In the genomic region with DNA sequence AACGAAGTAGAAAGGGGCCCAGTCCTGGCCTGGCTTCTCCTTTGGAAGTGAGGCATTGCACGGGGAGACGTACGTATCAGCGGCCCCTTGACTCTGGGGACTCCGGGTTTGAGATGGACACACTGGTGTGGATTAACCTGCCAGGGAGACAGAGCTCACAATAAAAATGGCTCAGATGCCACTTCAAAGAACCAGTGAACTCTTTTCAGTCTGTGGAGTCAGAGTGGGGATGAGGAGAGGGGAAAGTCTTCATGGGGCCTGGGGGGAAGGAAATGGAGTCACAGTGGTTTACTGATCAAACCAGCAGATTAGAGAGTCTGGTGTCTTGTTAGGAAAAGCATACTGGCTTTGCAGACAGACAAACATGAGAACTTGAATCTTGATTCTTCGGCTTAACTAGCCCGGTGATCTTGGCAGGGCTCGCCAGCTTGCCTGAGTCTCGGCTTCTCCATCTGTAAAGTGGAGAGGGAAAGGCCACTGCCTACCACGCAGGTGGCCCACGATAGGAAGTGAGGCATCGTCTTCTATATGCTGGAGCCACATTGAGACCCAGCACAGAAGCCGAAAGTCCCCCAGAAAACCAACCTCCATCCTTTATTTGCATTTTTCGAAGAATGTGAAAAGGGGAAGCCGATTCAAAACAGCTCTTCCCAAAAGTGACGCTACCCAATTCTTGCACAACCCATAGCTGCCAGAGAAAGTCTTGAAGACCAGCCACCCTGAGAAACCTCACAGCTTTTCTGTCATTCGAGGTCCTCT, we compare ENCODE assay signal across 1 cellular context.
TF ChIP-seq lines count a peak whose summit lies in the region.

A gene with protein sequence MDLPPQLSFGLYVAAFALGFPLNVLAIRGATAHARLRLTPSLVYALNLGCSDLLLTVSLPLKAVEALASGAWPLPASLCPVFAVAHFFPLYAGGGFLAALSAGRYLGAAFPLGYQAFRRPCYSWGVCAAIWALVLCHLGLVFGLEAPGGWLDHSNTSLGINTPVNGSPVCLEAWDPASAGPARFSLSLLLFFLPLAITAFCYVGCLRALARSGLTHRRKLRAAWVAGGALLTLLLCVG (N-terminal part only) (plus strand): TSS at position 732 of the 759 bp plus-strand sequence. CDS start 3,650 bp downstream, outside the sequence.

TF ChIP-seq in GM12878, 131 proteins besides CTCF, POLR2A, EP300 and RAD21 (continued from another document and continues in another):
- TF ChIP-seq, protein P1, sequence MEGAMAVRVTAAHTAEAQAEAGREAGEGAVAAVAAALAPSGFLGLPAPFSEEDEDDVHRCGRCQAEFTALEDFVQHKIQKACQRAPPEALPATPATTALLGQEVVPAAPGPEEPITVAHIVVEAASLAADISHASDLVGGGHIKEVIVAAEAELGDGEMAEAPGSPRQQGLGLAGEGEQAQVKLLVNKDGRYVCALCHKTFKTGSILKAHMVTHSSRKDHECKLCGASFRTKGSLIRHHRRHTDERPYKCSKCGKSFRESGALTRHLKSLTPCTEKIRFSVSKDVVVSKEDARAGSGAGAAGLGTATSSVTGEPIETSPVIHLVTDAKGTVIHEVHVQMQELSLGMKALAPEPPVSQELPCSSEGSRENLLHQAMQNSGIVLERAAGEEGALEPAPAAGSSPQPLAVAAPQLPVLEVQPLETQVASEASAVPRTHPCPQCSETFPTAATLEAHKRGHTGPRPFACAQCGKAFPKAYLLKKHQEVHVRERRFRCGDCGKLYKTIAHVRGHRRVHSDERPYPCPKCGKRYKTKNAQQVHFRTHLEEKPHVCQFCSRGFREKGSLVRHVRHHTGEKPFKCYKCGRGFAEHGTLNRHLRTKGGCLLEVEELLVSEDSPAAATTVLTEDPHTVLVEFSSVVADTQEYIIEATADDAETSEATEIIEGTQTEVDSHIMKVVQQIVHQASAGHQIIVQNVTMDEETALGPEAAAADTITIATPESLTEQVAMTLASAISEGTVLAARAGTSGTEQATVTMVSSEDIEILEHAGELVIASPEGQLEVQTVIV (IDR thresholded peaks at IDR 0.05; ENCODE audit: borderline replicate concordance, partially characterized antibody): peak; percentile 16
- TF ChIP-seq MTA3 (IDR thresholded peaks at IDR 0.05; ENCODE audit: borderline replicate concordance, low read length) (0 out of 2 replicates have a peak, but pooled peaks have one; percentile 27), ETV6 (conservative IDR thresholded peaks at IDR 0.05 in 1 of 2, IDR thresholded peaks at IDR 0.05 in 1 of 2; ENCODE audit: borderline replicate concordance in 1 of 2, low read depth in 1 of 2) (peak in 1 of 2 experiments; percentile 54; a peak in 1 of 4 replicates), PAX5 (IDR thresholded peaks at IDR 0.05; ENCODE audit: borderline replicate concordance, low read depth, low read length) (no peak), RB1 (IDR thresholded peaks at IDR 0.05; ENCODE audit: borderline replicate concordance) (no peak), SMC3 (IDR thresholded peaks at IDR 0.05; ENCODE audit: borderline replicate concordance, low read length) (no peak; the same call in none of the 2 replicates), TCF3 (IDR thresholded peaks at IDR 0.05; ENCODE audit: borderline replicate concordance, insufficient read depth, low read depth, low read length) (peak; percentile 39; the same call in 1 of the 2 replicates), ESRRA (IDR thresholded peaks at IDR 0.05; ENCODE audit: low read length) (no peak), JUNB (IDR thresholded peaks at IDR 0.05) (peak; percentile 77), ZNF217 (IDR thresholded peaks at IDR 0.05) (0 out of 2 replicates have a peak, but pooled peaks have one; percentile 37), YBX1 (IDR thresholded peaks at IDR 0.05) (no peak), TAF1 (IDR thresholded peaks at IDR 0.05; ENCODE audit: borderline replicate concordance, low read depth, low read length) (peak; percentile 60; the same call in 1 of the 2 replicates), HDGF (IDR thresholded peaks at IDR 0.05) (no peak), SMARCA5 (IDR thresholded peaks at IDR 0.05) (peak; percentile 75; the same call in 1 of the 2 replicates), FOXK2 (IDR thresholded peaks at IDR 0.05) (no peak), DPF2 (IDR thresholded peaks at IDR 0.05) (peak; percentile 71), CBX5 (IDR thresholded peaks at IDR 0.05; ENCODE audit: low read depth) (no peak; the same call in 1 of the 2 replicates), BCLAF1 (IDR thresholded peaks at IDR 0.05) (no peak), PAX8 (IDR thresholded peaks at IDR 0.05) (no peak), RELA (IDR thresholded peaks at IDR 0.05; ENCODE audit: borderline replicate concordance, partially characterized antibody) (no peak), ZBED1 (IDR thresholded peaks at IDR 0.05; ENCODE audit: borderline replicate concordance) (no peak; the same call in 1 of the 2 replicates), LARP7 (IDR thresholded peaks at IDR 0.05) (no peak), MEF2A (IDR thresholded peaks at IDR 0.05; ENCODE audit: insufficient read depth, low read depth, low read length) (0 out of 2 replicates have a peak, but pooled peaks have one; percentile 23), SPI1 (IDR thresholded peaks at IDR 0.05; ENCODE audit: borderline replicate concordance, insufficient read depth, low read depth, low read length) (peak; percentile 91), NBN (IDR thresholded peaks at IDR 0.05) (peak; percentile 54), FOS (IDR thresholded peaks at IDR 0.05; ENCODE audit: borderline replicate concordance, extremely low read depth, insufficient read length) (no peak), BACH1 (IDR thresholded peaks at IDR 0.05; ENCODE audit: borderline replicate concordance) (peak; percentile 65), NFYA (IDR thresholded peaks at IDR 0.05; ENCODE audit: borderline replicate concordance, low read depth, low read length) (no peak), CEBPB (IDR thresholded peaks at IDR 0.05; ENCODE audit: borderline replicate concordance in 1 of 2, low read depth in 2 of 2, low read length in 2 of 2) (peak in 1 of 2 experiments; percentile 95; a peak in 2 of 4 replicates), MYB (IDR thresholded peaks at IDR 0.05; ENCODE audit: borderline replicate concordance, low read depth, low read length) (no peak), ZNF207 (IDR thresholded peaks at IDR 0.05; ENCODE audit: borderline replicate concordance) (0 out of 2 replicates have a peak, but pooled peaks have one; percentile 17), HDAC2 (IDR thresholded peaks at IDR 0.05) (no peak), TCF12 (IDR thresholded peaks at IDR 0.05; ENCODE audit: low read depth, low read length) (peak; percentile 76), GABPA (IDR thresholded peaks at IDR 0.05; ENCODE audit: low read depth) (0 out of 2 replicates have a peak, but pooled peaks have one; percentile 12), ATF7 (IDR thresholded peaks at IDR 0.05; ENCODE audit: low read depth) (peak; percentile 82), JUND (IDR thresholded peaks at IDR 0.05; ENCODE audit: low read depth, low read length) (no peak)
- TF ChIP-seq, protein P2, sequence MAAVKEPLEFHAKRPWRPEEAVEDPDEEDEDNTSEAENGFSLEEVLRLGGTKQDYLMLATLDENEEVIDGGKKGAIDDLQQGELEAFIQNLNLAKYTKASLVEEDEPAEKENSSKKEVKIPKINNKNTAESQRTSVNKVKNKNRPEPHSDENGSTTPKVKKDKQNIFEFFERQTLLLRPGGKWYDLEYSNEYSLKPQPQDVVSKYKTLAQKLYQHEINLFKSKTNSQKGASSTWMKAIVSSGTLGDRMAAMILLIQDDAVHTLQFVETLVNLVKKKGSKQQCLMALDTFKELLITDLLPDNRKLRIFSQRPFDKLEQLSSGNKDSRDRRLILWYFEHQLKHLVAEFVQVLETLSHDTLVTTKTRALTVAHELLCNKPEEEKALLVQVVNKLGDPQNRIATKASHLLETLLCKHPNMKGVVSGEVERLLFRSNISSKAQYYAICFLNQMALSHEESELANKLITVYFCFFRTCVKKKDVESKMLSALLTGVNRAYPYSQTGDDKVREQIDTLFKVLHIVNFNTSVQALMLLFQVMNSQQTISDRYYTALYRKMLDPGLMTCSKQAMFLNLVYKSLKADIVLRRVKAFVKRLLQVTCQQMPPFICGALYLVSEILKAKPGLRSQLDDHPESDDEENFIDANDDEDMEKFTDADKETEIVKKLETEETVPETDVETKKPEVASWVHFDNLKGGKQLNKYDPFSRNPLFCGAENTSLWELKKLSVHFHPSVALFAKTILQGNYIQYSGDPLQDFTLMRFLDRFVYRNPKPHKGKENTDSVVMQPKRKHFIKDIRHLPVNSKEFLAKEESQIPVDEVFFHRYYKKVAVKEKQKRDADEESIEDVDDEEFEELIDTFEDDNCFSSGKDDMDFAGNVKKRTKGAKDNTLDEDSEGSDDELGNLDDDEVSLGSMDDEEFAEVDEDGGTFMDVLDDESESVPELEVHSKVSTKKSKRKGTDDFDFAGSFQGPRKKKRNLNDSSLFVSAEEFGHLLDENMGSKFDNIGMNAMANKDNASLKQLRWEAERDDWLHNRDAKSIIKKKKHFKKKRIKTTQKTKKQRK (IDR thresholded peaks at IDR 0.05; ENCODE audit: low read depth, low read length): no peak
- TF ChIP-seq, protein P3, sequence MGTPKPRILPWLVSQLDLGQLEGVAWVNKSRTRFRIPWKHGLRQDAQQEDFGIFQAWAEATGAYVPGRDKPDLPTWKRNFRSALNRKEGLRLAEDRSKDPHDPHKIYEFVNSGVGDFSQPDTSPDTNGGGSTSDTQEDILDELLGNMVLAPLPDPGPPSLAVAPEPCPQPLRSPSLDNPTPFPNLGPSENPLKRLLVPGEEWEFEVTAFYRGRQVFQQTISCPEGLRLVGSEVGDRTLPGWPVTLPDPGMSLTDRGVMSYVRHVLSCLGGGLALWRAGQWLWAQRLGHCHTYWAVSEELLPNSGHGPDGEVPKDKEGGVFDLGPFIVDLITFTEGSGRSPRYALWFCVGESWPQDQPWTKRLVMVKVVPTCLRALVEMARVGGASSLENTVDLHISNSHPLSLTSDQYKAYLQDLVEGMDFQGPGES (IDR thresholded peaks at IDR 0.05): no peak
- TF ChIP-seq, protein P4, sequence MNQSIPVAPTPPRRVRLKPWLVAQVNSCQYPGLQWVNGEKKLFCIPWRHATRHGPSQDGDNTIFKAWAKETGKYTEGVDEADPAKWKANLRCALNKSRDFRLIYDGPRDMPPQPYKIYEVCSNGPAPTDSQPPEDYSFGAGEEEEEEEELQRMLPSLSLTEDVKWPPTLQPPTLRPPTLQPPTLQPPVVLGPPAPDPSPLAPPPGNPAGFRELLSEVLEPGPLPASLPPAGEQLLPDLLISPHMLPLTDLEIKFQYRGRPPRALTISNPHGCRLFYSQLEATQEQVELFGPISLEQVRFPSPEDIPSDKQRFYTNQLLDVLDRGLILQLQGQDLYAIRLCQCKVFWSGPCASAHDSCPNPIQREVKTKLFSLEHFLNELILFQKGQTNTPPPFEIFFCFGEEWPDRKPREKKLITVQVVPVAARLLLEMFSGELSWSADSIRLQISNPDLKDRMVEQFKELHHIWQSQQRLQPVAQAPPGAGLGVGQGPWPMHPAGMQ (IDR thresholded peaks at IDR 0.05; ENCODE audit: borderline replicate concordance): no peak
- TF ChIP-seq, protein P5, sequence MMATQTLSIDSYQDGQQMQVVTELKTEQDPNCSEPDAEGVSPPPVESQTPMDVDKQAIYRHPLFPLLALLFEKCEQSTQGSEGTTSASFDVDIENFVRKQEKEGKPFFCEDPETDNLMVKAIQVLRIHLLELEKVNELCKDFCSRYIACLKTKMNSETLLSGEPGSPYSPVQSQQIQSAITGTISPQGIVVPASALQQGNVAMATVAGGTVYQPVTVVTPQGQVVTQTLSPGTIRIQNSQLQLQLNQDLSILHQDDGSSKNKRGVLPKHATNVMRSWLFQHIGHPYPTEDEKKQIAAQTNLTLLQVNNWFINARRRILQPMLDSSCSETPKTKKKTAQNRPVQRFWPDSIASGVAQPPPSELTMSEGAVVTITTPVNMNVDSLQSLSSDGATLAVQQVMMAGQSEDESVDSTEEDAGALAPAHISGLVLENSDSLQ (IDR thresholded peaks at IDR 0.05): 0 out of 2 replicates have a peak, but pooled peaks have one; percentile 18
- TF ChIP-seq, protein P6, sequence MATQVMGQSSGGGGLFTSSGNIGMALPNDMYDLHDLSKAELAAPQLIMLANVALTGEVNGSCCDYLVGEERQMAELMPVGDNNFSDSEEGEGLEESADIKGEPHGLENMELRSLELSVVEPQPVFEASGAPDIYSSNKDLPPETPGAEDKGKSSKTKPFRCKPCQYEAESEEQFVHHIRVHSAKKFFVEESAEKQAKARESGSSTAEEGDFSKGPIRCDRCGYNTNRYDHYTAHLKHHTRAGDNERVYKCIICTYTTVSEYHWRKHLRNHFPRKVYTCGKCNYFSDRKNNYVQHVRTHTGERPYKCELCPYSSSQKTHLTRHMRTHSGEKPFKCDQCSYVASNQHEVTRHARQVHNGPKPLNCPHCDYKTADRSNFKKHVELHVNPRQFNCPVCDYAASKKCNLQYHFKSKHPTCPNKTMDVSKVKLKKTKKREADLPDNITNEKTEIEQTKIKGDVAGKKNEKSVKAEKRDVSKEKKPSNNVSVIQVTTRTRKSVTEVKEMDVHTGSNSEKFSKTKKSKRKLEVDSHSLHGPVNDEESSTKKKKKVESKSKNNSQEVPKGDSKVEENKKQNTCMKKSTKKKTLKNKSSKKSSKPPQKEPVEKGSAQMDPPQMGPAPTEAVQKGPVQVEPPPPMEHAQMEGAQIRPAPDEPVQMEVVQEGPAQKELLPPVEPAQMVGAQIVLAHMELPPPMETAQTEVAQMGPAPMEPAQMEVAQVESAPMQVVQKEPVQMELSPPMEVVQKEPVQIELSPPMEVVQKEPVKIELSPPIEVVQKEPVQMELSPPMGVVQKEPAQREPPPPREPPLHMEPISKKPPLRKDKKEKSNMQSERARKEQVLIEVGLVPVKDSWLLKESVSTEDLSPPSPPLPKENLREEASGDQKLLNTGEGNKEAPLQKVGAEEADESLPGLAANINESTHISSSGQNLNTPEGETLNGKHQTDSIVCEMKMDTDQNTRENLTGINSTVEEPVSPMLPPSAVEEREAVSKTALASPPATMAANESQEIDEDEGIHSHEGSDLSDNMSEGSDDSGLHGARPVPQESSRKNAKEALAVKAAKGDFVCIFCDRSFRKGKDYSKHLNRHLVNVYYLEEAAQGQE (IDR thresholded peaks at IDR 0.05; ENCODE audit: low read depth, low read length): no peak
